24 cellular contexts compared by ENCODE assay signal in the genomic region with DNA sequence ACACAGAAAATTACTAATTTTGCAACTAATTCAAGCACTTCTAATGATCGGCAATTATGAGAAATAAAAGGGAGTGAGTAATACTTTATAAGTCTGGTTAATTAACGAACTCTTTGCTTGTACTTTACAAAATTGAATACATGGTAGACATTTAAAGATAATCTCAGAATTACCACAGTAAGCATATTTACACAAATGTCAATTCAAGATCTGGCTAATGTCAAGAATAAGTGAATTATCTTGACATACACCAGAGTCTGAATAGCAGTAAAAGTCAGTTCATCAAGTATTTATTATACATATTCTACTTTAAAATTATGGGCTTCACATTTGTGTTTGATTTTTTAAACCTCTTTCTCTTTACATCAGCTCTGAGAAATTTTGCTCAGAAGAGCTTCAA.
DNase-seq lines count a peak whose midpoint lies in the region; ATAC-seq, FAIRE-seq and TF ChIP-seq lines count a peak whose summit lies in the region.
"Had no signal": no experiment of that assay in that cellular context is flagged by ENCODE, and none has a peak within 500 bp of the region (broad histone marks: within the 10 kb centered on the region; RNA-seq: fewer than 3 reads in every experiment).

No MANE protein-coding gene starts in this region.

- POLR2A ChIA-PET in A549 (lab: Yijun Ruan, JAX): no interaction called here

- no peak overlapping the region for H3K4me3 ChIP-seq in A549
- H3K4me3 ChIP-seq: BLaER1 treated with 17β-estradiol and CSF1 and Interleukin-3, amounts not matched to agents 10 nM and 100 nM; GM12878 had no signal

- H3K27ac ChIP-seq in A549: no peak overlapping the region
- H3K27ac ChIP-seq: BLaER1 treated with 17β-estradiol and CSF1 and Interleukin-3, amounts not matched to agents 10 nM and 100 nM; C4-2B had no signal

- no peak for FAIRE-seq in A549 (lab: Jason Lieb, UNC)
- peak; percentile 89 for FAIRE-seq in D721Med (lab: Jason Lieb, UNC)
- FAIRE-seq: GM12878, GM12892, GM18507 had no signal

- H3K9me3 ChIP-seq in A549: no peaks in the 10 kb centered on the region
- H3K9me3 ChIP-seq: BLaER1 treated with 17β-estradiol and CSF1 and Interleukin-3, amounts not matched to agents 10 nM and 100 nM; Caco-2 had no signal

- CTCF ChIA-PET in A549 (lab: Yijun Ruan, JAX): no interaction called here

- TF ChIP-seq CTCF in A549 (IDR thresholded peaks at IDR 0.05) (no peak), D721Med (IDR thresholded peaks at IDR 0.05; ENCODE audit: insufficient read depth, missing control alignments) (no peak)

- no peak for TF ChIP-seq EP300 in A549 (IDR thresholded peaks at IDR 0.05)

- no peak for ATAC-seq in A549
- ATAC-seq in HG02588 (IDR thresholded peaks at IDR 0.05; ENCODE audit: unreplicated experiment): no peak
- ATAC-seq in HG02759 (IDR thresholded peaks at IDR 0.05; ENCODE audit: unreplicated experiment): no peak
- ATAC-seq: CD8-positive, alpha-beta T cell; GM12878 had no signal

- no peak for TF ChIP-seq POLR2A in A549 (IDR thresholded peaks at IDR 0.05; ENCODE audit: low read length)

- no peaks in the 10 kb centered on the region for H3K4me1 ChIP-seq in A549
- H3K4me1 ChIP-seq: BLaER1 treated with 17β-estradiol and CSF1 and Interleukin-3, amounts not matched to agents 10 nM and 100 nM; Caco-2 had no signal

- no peak for TF ChIP-seq RAD21 in A549 (conservative IDR thresholded peaks at IDR 0.05 in 1 of 2, IDR thresholded peaks at IDR 0.05 in 1 of 2)

- WGBS in A549 (ENCODE audit: missing lambda C conversion rate): 39% methylated on average over 2 of the region's 2 CpGs

- no peak for DNase-seq in A549 (ENCODE audit: low read depth in 1 of 2, low spot score in 1 of 2)
- DNase-seq in D721Med (ENCODE audit: insufficient read length, low spot score): no peak
- DNase-seq in SK-N-DZ (ENCODE audit: low spot score): peak; percentile 80
- DNase-seq in T1000 (lab: John Stamatoyannopoulos, UW): no peak
- DNase-seq: 8988T; AML-193; Caco-2; Calu3; CD4-positive, alpha-beta T cell; CD8-positive, alpha-beta T cell; DMS 273 treated with DMSO at 0.1 percent for 48 hours; DMS153; DMS53; DMS79; DND-41; EL; GDM1 had no signal

- no peak overlapping the region for H3K4me2 ChIP-seq in A549
- H3K4me2 ChIP-seq: BLaER1 treated with 17β-estradiol and CSF1 and Interleukin-3, amounts not matched to agents 10 nM and 100 nM had no signal

TF ChIP-seq in A549, 52 proteins besides CTCF, POLR2A, EP300 and RAD21:
- TF ChIP-seq ZC3H11A (IDR thresholded peaks at IDR 0.05) (no peak), MAFK (IDR thresholded peaks at IDR 0.05; ENCODE audit: partially characterized antibody) (peak; percentile 38), CBX2 (IDR thresholded peaks at IDR 0.05; ENCODE audit: borderline replicate concordance, low read depth) (no peak)
- TF ChIP-seq, protein P1, sequence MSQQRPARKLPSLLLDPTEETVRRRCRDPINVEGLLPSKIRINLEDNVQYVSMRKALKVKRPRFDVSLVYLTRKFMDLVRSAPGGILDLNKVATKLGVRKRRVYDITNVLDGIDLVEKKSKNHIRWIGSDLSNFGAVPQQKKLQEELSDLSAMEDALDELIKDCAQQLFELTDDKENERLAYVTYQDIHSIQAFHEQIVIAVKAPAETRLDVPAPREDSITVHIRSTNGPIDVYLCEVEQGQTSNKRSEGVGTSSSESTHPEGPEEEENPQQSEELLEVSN (IDR thresholded peaks at IDR 0.05; ENCODE audit: borderline replicate concordance, low read depth): no peak
TF ChIP-seq in A549: peak in this region for 1.
